12 cellular contexts compared by ENCODE assay signal in genomic region chr1:54326577-54327385, GRCh38.
DNase-seq lines count a peak whose midpoint lies in the region; ATAC-seq, FAIRE-seq and TF ChIP-seq lines count a peak whose summit lies in the region.
"Had no signal": no experiment of that assay in that cellular context is flagged by ENCODE, and none has a peak within 500 bp of the region (broad histone marks: within the 10 kb centered on the region; RNA-seq: fewer than 3 reads in every experiment).

No MANE protein-coding gene starts in this region.

- H3K27ac Mint-ChIP-seq in astrocyte (ENCODE audit: unreplicated experiment), result peak overlapping the region; percentile 56

- DNase-seq in SK-N-SH, result no peak
- no peak for DNase-seq in astrocyte (ENCODE audit: low read depth)
- DNase-seq in testis, result no peak
- DNase-seq in foreskin keratinocyte, result no peak
- DNase-seq in CD1c-positive myeloid dendritic cell (ENCODE audit: extremely low spot score), result no peak
- DNase-seq: activated CD8-positive, alpha-beta memory T cell treated with anti-CD3 and anti-CD28 coated beads, Interleukin-2, amount 50 U/mL, for 4 hours; stimulated activated naive CD8-positive, alpha-beta T cell treated with anti-CD3 and anti-CD28 coated beads, Interleukin-15, Interleukin-2, amounts not matched to agents 100 U/mL and 50 U/mL, for 24 hours; T-helper 1 cell had no signal

- H3K9ac ChIP-seq in SK-N-SH (no peak overlapping the region), astrocyte (ENCODE audit: low read length) (no peak overlapping the region), mucosa of stomach (ENCODE audit: low read length) (peak overlapping the region; percentile 6)

- CTCF ChIA-PET in SK-N-SH (lab: Yijun Ruan, JAX), result interaction anchor here (0.7 to 3.3 kb wide), 8 partner anchors 12 to 205 kb away, joined by 3 to 14 read pairs (median 4); no protein-coding TSS in a partner anchor

- H3K4me3 ChIP-seq in SK-N-SH (ENCODE audit: low read depth in 2 of 2, low read length in 1 of 2), result no peak overlapping the region
- H3K4me3 ChIP-seq in astrocyte (ENCODE audit: insufficient read depth, low read depth, low read length), result no peak overlapping the region
- H3K4me3 ChIP-seq in mucosa of stomach (ENCODE audit: low read length), result no peak overlapping the region
- H3K4me3 ChIP-seq in testis, result no peak overlapping the region
- H3K4me3 ChIP-seq: skin epidermis had no signal

- TF ChIP-seq RAD21 in SK-N-SH (IDR thresholded peaks at IDR 0.05; ENCODE audit: low read length), result no peak

- intact Hi-C loops in testis (cut with DNase I; ENCODE audit: low total_unique reads), result no loop called here

- H2AFZ ChIP-seq in SK-N-SH (ENCODE audit: low read depth) (no peak overlapping the region; the same call in 1 of the 2 replicates), astrocyte (ENCODE audit: low read depth, low read length) (no peak overlapping the region)

- H3K79me2 ChIP-seq in SK-N-SH (ENCODE audit: insufficient read depth) (peaks cover 31% of the 10 kb centered on the region), astrocyte (ENCODE audit: insufficient read depth, low read length) (peaks cover 46% of the 10 kb centered on the region)

- H3K27ac ChIP-seq in SK-N-SH (ENCODE audit: low read depth in 2 of 2, low read length in 1 of 2) (peak overlapping the region; percentile 66 to 96), astrocyte (ENCODE audit: low read depth, low read length) (no peak overlapping the region), testis (peak overlapping the region; percentile 61 to 80), foreskin keratinocyte (no peak overlapping the region)

- peaks cover 5% of the 10 kb centered on the region for H3K36me3 Mint-ChIP-seq in astrocyte (ENCODE audit: low read depth, unreplicated experiment)

- H3K27me3 ChIP-seq in SK-N-SH (ENCODE audit: insufficient read depth) (no peaks in the 10 kb centered on the region), astrocyte (ENCODE audit: insufficient read depth, low read length) (no peaks in the 10 kb centered on the region), mucosa of stomach (ENCODE audit: control insufficient read depth, insufficient read depth, low read length) (no peaks in the 10 kb centered on the region), testis (no peaks in the 10 kb centered on the region), foreskin keratinocyte (no peaks in the 10 kb centered on the region)

- H3K9me3 ChIP-seq in SK-N-SH, result no peaks in the 10 kb centered on the region
- H3K9me3 ChIP-seq in astrocyte (ENCODE audit: insufficient read depth, low read depth, low read length), result no peaks in the 10 kb centered on the region
- no peaks in the 10 kb centered on the region for H3K9me3 ChIP-seq in mucosa of stomach (ENCODE audit: control insufficient read depth, low read length)
- H3K9me3 ChIP-seq in testis, result no peaks in the 10 kb centered on the region

- no peaks in the 10 kb centered on the region for H3K9me3 Mint-ChIP-seq in astrocyte (ENCODE audit: unreplicated experiment)

- H3K36me3 ChIP-seq in SK-N-SH (replicated peaks in 1 of 2; ENCODE audit: control insufficient read depth in 1 of 2, insufficient read depth in 2 of 2, low read length in 1 of 2) (no peaks in the 10 kb centered on the region), astrocyte (ENCODE audit: insufficient read depth, low read length) (no peaks in the 10 kb centered on the region), mucosa of stomach (ENCODE audit: control insufficient read depth, insufficient read depth, low read length) (no peaks in the 10 kb centered on the region), testis (ENCODE audit: low read depth, missing control alignments) (no peaks in the 10 kb centered on the region)

- FAIRE-seq in astrocyte (lab: Jason Lieb, UNC), result no peak

- no peaks in the 10 kb centered on the region for H3K9me2 ChIP-seq in SK-N-SH

- TF ChIP-seq CTCF in SK-N-SH (IDR thresholded peaks at IDR 0.05) (no peak), astrocyte (IDR thresholded peaks at IDR 0.05; ENCODE audit: insufficient read depth, low read depth, low read length) (no peak), testis (IDR thresholded peaks at IDR 0.05) (no peak), foreskin keratinocyte (conservative IDR thresholded peaks at IDR 0.05) (no peak)

- H3K4me3 Mint-ChIP-seq in astrocyte (ENCODE audit: unreplicated experiment), result peak overlapping the region; percentile 52

- H3K27me3 Mint-ChIP-seq in astrocyte (ENCODE audit: low read depth, unreplicated experiment), result no peaks in the 10 kb centered on the region

- peaks cover 6% of the 10 kb centered on the region; the same call in 1 of the 2 replicates for H4K20me1 ChIP-seq in SK-N-SH (ENCODE audit: insufficient read depth)
- H4K20me1 ChIP-seq in astrocyte (ENCODE audit: insufficient read depth, low read length), result peaks cover 100% of the 10 kb centered on the region

- TF ChIP-seq EP300 in SK-N-SH (IDR thresholded peaks at IDR 0.05; ENCODE audit: borderline replicate concordance in 1 of 2, low read depth in 1 of 2, low read length in 1 of 2), result no peak

- no peaks in the 10 kb centered on the region for H3F3A ChIP-seq in SK-N-SH (replicated peaks; ENCODE audit: insufficient read depth)

- no peak for ATAC-seq in SK-N-SH treated with all-trans-retinoic acid at 6 μM for 48 hours
- no peak for ATAC-seq in foreskin keratinocyte
- ATAC-seq in GM21576 (IDR thresholded peaks at IDR 0.05; ENCODE audit: unreplicated experiment), result no peak
- ATAC-seq: stimulated activated naive CD8-positive, alpha-beta T cell treated with anti-CD3 and anti-CD28 coated beads, Interleukin-15, Interleukin-2, amounts not matched to agents 100 U/mL and 50 U/mL, for 24 hours had no signal

- H3K4me1 Mint-ChIP-seq in astrocyte (ENCODE audit: low read depth, unreplicated experiment), result peaks cover 37% of the 10 kb centered on the region

- 52% methylated on average over 10 of the region's 11 CpGs for WGBS in SK-N-SH (ENCODE audit: low lambda C conversion rate)
- WGBS in testis, 2 donors, result 56 to 60% methylated on average over 11 of the region's 11 CpGs

- POLR2A ChIA-PET in SK-N-SH (lab: Yijun Ruan, JAX), result interaction anchor here (1.2 to 1.6 kb wide), 4 partner anchors 28 to 163 kb away, joined by 3 to 8 read pairs (median 6); no protein-coding TSS in a partner anchor

- H3K4me2 ChIP-seq in SK-N-SH (peak overlapping the region; percentile 63), astrocyte (ENCODE audit: low read length) (peak overlapping the region; percentile 51)

- H3K4me1 ChIP-seq in SK-N-SH (ENCODE audit: control insufficient read depth in 1 of 2, insufficient read depth in 2 of 2, low read depth in 1 of 2, low read length in 1 of 2) (peaks cover 44 to 99% of the 10 kb centered on the region in 2 experiments), astrocyte (ENCODE audit: insufficient read depth, low read length) (peaks cover 14% of the 10 kb centered on the region), mucosa of stomach (ENCODE audit: control insufficient read depth, insufficient read depth, low read length) (peaks cover 79% of the 10 kb centered on the region), testis (peaks cover 88% of the 10 kb centered on the region), foreskin keratinocyte (peaks cover 19% of the 10 kb centered on the region)

- TF ChIP-seq POLR2A in testis (IDR thresholded peaks at IDR 0.05), result no peak

TF ChIP-seq in SK-N-SH, 30 proteins besides CTCF, POLR2A, EP300 and RAD21:
- TF ChIP-seq MXI1 (IDR thresholded peaks at IDR 0.05; ENCODE audit: low read depth, low read length) (0 out of 2 replicates have a peak, but pooled peaks have one; percentile 1), ELF1 (IDR thresholded peaks at IDR 0.05) (no peak), FOXJ3 (CRISPR knock-in tag; IDR thresholded peaks at IDR 0.05) (peak; percentile 60; the same call in 1 of the 2 replicates)
TF ChIP-seq in SK-N-SH: peak in this region for 2.

TF ChIP-seq in SK-N-SH treated with all-trans-retinoic acid at 6 μM for 48 hours, 23 proteins besides CTCF, POLR2A, EP300 and RAD21:
- TF ChIP-seq ESRRG (CRISPR knock-in tag; IDR thresholded peaks at IDR 0.05) (no peak), PATZ1 (CRISPR knock-in tag; IDR thresholded peaks at IDR 0.05; ENCODE audit: borderline replicate concordance) (no peak), TCF4 (CRISPR knock-in tag; IDR thresholded peaks at IDR 0.05; ENCODE audit: borderline replicate concordance) (no peak), CREB5 (CRISPR knock-in tag; IDR thresholded peaks at IDR 0.05; ENCODE audit: low read depth) (no peak)

Comparison
In these comparisons a context has a peak if more than half of its experiments do, and no peak if none do; other contexts are left out.
1. H3K27ac ChIP-seq: peak in SK-N-SH (2 of 2) and testis (2 of 2); none in astrocyte (single experiment) and foreskin keratinocyte (single experiment).